Comparison of ENCODE assay signal across 1 cellular context in the genomic region with DNA sequence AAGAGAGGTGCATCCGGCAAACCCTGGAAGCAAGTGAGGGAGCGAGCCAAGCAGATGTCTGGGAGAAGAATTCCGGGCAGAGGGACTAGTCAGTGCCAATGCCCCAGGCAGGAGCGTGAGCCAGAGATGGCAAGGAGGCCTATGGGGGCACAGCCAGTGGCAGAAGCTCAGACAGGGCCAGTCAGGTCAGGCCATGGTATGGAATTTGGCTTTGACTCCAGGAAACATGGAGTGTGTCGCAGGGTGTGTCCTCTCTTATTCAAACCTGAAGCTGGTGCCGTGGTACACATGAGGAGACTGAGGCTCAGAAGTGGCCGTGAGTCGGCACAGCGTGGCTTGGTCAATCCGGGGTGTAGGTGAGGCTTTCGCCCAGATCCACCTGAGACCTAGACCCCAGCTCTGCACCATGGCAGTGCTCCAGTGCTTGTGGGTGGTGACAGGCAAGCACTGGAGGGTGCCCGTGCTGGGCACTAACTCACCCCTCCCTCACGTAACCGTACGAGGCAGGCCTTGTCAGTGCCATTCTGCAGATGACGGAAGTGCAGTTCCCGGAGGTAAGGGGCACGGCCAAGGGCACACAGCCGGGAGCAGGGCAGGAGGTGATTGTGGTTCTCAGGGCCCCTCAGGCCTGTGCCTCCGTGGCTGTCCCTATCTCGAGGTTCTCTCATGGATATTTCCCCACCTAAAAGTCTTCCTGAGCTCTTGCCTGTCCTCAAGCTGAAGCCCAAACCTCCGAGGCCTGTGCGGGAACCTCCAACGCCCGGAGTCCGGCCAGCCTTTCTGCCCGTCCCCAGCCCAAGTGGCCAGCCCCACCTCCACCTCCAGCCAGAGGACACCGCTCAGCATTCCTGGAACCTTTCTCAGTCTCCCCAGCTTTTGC.
TF ChIP-seq lines count a peak whose summit lies in the region.

No MANE protein-coding gene starts in this region.

TF ChIP-seq in HepG2, 621 proteins besides CTCF, POLR2A, EP300 and RAD21:
- TF ChIP-seq ZNF800 (CRISPR knock-in tag; IDR thresholded peaks at IDR 0.05) = 0 out of 2 replicates have a peak, but pooled peaks have one; percentile 23
- TF ChIP-seq SRY (CRISPR knock-in tag; IDR thresholded peaks at IDR 0.05) = no peak
TF ChIP-seq in HepG2: peak in this region for 1.
